In the genomic region with DNA sequence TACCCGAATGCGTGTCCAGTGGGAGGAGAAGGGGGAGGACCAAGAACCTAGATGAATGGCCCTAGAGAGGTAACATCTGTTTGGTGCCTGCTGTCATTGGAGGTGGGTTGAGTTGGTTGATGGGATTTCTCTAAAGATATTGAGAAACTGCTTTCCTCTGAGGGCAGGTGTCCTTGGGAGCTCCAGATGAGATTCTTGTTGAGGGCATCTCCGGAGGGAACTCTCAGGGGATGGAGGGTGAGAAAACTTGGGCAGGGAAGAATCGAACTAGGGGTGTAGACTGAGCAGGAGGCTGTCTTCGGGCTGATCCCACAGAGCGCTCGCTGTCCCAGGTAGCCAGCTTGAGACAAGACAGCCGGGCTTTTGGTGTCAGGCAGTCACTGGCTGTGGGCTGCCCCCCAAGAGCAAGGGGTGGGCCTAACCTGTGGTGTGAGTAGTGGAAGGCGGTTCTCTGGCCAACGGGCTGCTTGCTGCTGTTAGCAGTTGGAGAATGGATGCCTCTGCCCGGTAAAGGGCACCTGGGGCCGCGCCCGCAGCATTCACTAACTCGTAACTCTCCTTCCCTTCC, we compare ENCODE assay signal across 11 cellular contexts. TPM values are rescaled to one million over a fixed set of nuclear protein-coding genes. Genes with fewer than 3 reads are reported as not detected.
A peak's percentile ranks its signal among the peaks of the same experiment; 100 is the strongest.
DNase-seq lines count a peak whose midpoint lies in the region; ATAC-seq and TF ChIP-seq lines count a peak whose summit lies in the region.
"Had no signal": no experiment of that assay in that cellular context is flagged by ENCODE, and none has a peak within 500 bp of the region (broad histone marks: within the 10 kb centered on the region; RNA-seq: fewer than 3 reads in every experiment).

No MANE protein-coding gene starts in this region.

- no peak overlapping the region for H3K4me3 ChIP-seq in KMS-11 (IDR thresholded peaks at IDR 0.05; ENCODE audit: insufficient read depth, low read depth, low read length)
- H3K4me3 ChIP-seq in coronary artery = peak overlapping the region; percentile 83
- H3K4me3 ChIP-seq: uterus had no signal

- no peak overlapping the region; the same call in 1 of the 2 replicates for H2AFZ ChIP-seq in KMS-11 (ENCODE audit: low read depth)

- H3K27ac ChIP-seq in KMS-11 = peak overlapping the region; percentile 61
- peak overlapping the region in 1 of 2 donors; percentile 57 for H3K27ac ChIP-seq in coronary artery
- H3K27ac ChIP-seq: uterus had no signal

- peak overlapping the region; percentile 54; the same call in 1 of the 2 replicates for H3K4me2 ChIP-seq in KMS-11

- ATAC-seq in sciatic nerve (no peak), GM21619 (IDR thresholded peaks at IDR 0.05; ENCODE audit: unreplicated experiment) (no peak)

- peaks cover 40% of the 10 kb centered on the region for H3K4me1 ChIP-seq in KMS-11 (ENCODE audit: low read depth, poor library complexity, severe bottlenecking)

- no peaks in the 10 kb centered on the region for H4K20me1 ChIP-seq in KMS-11 (ENCODE audit: insufficient read depth)

- peaks cover 12% of the 10 kb centered on the region for H3K27me3 Mint-ChIP-seq in activated CD4-positive, alpha-beta T cell treated with anti-CD3 and anti-CD28 coated beads, Interleukin-2, amount 10 ng/mL, durations not matched to agents 24 days and 14 days

- H3K4me3 Mint-ChIP-seq in activated CD4-positive, alpha-beta T cell treated with anti-CD3 and anti-CD28 coated beads, Interleukin-2, amount 10 ng/mL, durations not matched to agents 24 days and 14 days = peak overlapping the region; percentile 91

- TF ChIP-seq CTCF in KMS-11 (conservative IDR thresholded peaks at IDR 0.05; ENCODE audit: low read depth, low read length) (no peak), coronary artery (IDR thresholded peaks at IDR 0.05) (no peak)

- H3K9me3 Mint-ChIP-seq in activated CD4-positive, alpha-beta T cell treated with anti-CD3 and anti-CD28 coated beads, Interleukin-2, amount 10 ng/mL, durations not matched to agents 24 days and 14 days = no peaks in the 10 kb centered on the region

- no peaks in the 10 kb centered on the region for H3K79me2 ChIP-seq in KMS-11 (ENCODE audit: insufficient read depth, low read depth)

- peaks cover 5% of the 10 kb centered on the region for H3K36me3 Mint-ChIP-seq in activated CD4-positive, alpha-beta T cell treated with anti-CD3 and anti-CD28 coated beads, Interleukin-2, amount 10 ng/mL, durations not matched to agents 24 days and 14 days (ENCODE audit: low read depth)

- no peaks in the 10 kb centered on the region for H3K27me3 ChIP-seq in KMS-11 (ENCODE audit: insufficient read depth, low read depth)
- H3K27me3 ChIP-seq: uterus had no signal

- DNase-seq in activated CD4-positive, alpha-beta T cell treated with anti-CD3 and anti-CD28 coated beads, Interleukin-2, amount 10 ng/mL, durations not matched to agents 24 days and 14 days = no peak
- DNase-seq in activated CD4-positive, alpha-beta T cell treated with anti-CD3 and anti-CD28 coated beads for 4 hours = no peak
- DNase-seq in coronary artery (ENCODE audit: low spot score) = no peak
- DNase-seq in sciatic nerve (ENCODE audit: low spot score) = peak; percentile 32
- DNase-seq in NCI-H128 (lab: John Stamatoyannopoulos, UW; ENCODE audit: unreplicated experiment) = no peak
- no peak for DNase-seq in NCI-H187 treated with DMSO at 0.1 percent for 48 hours (lab: John Stamatoyannopoulos, UW)
- DNase-seq: erythroblast, uterus had no signal

- H3K27ac Mint-ChIP-seq in activated CD4-positive, alpha-beta T cell treated with anti-CD3 and anti-CD28 coated beads, Interleukin-2, amount 10 ng/mL, durations not matched to agents 24 days and 14 days = peak overlapping the region; percentile 50

- peak overlapping the region; percentile 29; the same call in 1 of the 2 replicates for H3K9ac ChIP-seq in KMS-11

- no peaks in the 10 kb centered on the region for H3K36me3 ChIP-seq in KMS-11 (ENCODE audit: insufficient read depth)
- H3K36me3 ChIP-seq: uterus had no signal

- H3K4me1 Mint-ChIP-seq in activated CD4-positive, alpha-beta T cell treated with anti-CD3 and anti-CD28 coated beads, Interleukin-2, amount 10 ng/mL, durations not matched to agents 24 days and 14 days = peaks cover 30% of the 10 kb centered on the region

- intact Hi-C loops in activated CD4-positive, alpha-beta T cell treated with anti-CD3 and anti-CD28 coated beads, Interleukin-2, amount 10 ng/mL, durations not matched to agents 24 days and 14 days (cut with micrococcal nuclease) = no loop called here
- intact Hi-C loops in sciatic nerve (cut with DNase I) = no loop called here

RNA-seq across cellular contexts. Expression of gene IRF5, which starts 3.7 kb away (rescaled TPM):
- total RNA-seq in activated CD4-positive, alpha-beta T cell treated with anti-CD3 and anti-CD28 coated beads, Interleukin-2, amount 10 ng/mL, durations not matched to agents 24 days and 14 days = 16.2 and 18.6 TPM in 2 replicates
- total RNA-seq in sciatic nerve = 8.7 TPM
- total RNA-seq: lung microvascular endothelial cell had no signal

RNA-seq across cellular contexts. Expression of gene KCP, which starts 30.9 kb away (rescaled TPM):
- total RNA-seq in activated CD4-positive, alpha-beta T cell treated with anti-CD3 and anti-CD28 coated beads, Interleukin-2, amount 10 ng/mL, durations not matched to agents 24 days and 14 days = 0.09 and 0.17 TPM in 2 replicates
- total RNA-seq in sciatic nerve = 1.8 TPM
- total RNA-seq: lung microvascular endothelial cell had no signal
